ENCODE assay signal across 9 cellular contexts in genomic region chr22:32836286-32836859, GRCh38. TPM values are rescaled to one million over a fixed set of nuclear protein-coding genes. Genes with fewer than 3 reads are reported as not detected.
A peak's percentile ranks its signal among the peaks of the same experiment; 100 is the strongest.
DNase-seq lines count a peak whose midpoint lies in the region; ATAC-seq and TF ChIP-seq lines count a peak whose summit lies in the region.
"Had no signal": no experiment of that assay in that cellular context is flagged by ENCODE, and none has a peak within 500 bp of the region (broad histone marks: within the 10 kb centered on the region; RNA-seq: fewer than 3 reads in every experiment).

No MANE protein-coding gene starts in this region.

- H3K27me3 ChIP-seq in A673 (replicated peaks; ENCODE audit: insufficient read depth, low read depth, low read length, poor library complexity), result peaks cover 4% of the 10 kb centered on the region

- H3K9me3 ChIP-seq in A673 (ENCODE audit: low read depth, low read length, poor library complexity, severe bottlenecking), result no peaks in the 10 kb centered on the region

- TF ChIP-seq CTCF in A673 (conservative IDR thresholded peaks at IDR 0.05; ENCODE audit: low read depth, low read length) (peak; percentile 60), GM12872 (IDR thresholded peaks at IDR 0.05; ENCODE audit: insufficient read depth, low read depth, low read length) (peak; percentile 58; the same call in 2 of the 3 replicates)

- no TSS peak for BruUV-seq in A673 (replicated peaks; lab: Mats Ljungman, UMichigan)

- no peak overlapping the region for H3K4me3 ChIP-seq in A673 (ENCODE audit: low read depth, low read length, poor library complexity, severe bottlenecking)

- DNase-seq in A673 (ENCODE audit: low spot score), result peak; percentile 21
- peak; percentile 34 for DNase-seq in SK-N-DZ (ENCODE audit: low spot score)
- DNase-seq in kidney glomerular epithelial cell (lab: John Stamatoyannopoulos, UW), result peak; percentile 26
- DNase-seq in Ammon's horn (ENCODE audit: low spot score), result no peak
- no peak for DNase-seq in sciatic nerve (ENCODE audit: low spot score)
- no peak for DNase-seq in midbrain (lab: John Stamatoyannopoulos, UW)
- DNase-seq: naive B cell had no signal

- no peaks in the 10 kb centered on the region for H3K4me1 ChIP-seq in A673 (ENCODE audit: insufficient read depth, low read length, poor library complexity, severe bottlenecking)

- POLR2A ChIA-PET in A673 (lab: Charles Lee; ENCODE audit: low non-redundant PET), result no interaction called here

- no peaks in the 10 kb centered on the region for H3K36me3 ChIP-seq in A673 (ENCODE audit: insufficient read depth, low read length, poor library complexity, severe bottlenecking)

- ATAC-seq in GM18909 (IDR thresholded peaks at IDR 0.05; ENCODE audit: poor library complexity, unreplicated experiment) (no peak), sciatic nerve (no peak)

- intact Hi-C loops in A673 (cut with micrococcal nuclease; ENCODE audit: unreplicated experiment) (no loop called here), sciatic nerve (cut with DNase I) (no loop called here)

- CTCF ChIA-PET in A673 (lab: Charles Lee), result no interaction called here

- H3K27ac ChIP-seq in A673 (ENCODE audit: low read depth, low read length, poor library complexity, severe bottlenecking), result no peak overlapping the region

RNA-seq across cellular contexts. Expression of gene TIMP3, which starts 34.9 kb away (rescaled TPM):
- total RNA-seq in A673 (2021) (13.7 and 14.1 TPM in 2 replicates), sciatic nerve (560 TPM)
- not detected in 2 replicates for polyA plus RNA-seq in SK-N-DZ (2014; cell fraction: cytosol; rRNA removed)
- 0.09 TPM in 1 of 2 replicates, not detected in the other for polyA plus RNA-seq in SK-N-DZ (2014; cell fraction: nucleus; rRNA removed)

Comparison
In these comparisons a context has a peak if more than half of its experiments do, and no peak if none do; other contexts are left out.
1. DNase-seq: peak in A673 (single experiment), SK-N-DZ (single experiment) and kidney glomerular epithelial cell (single experiment); none in Ammon's horn (single experiment), sciatic nerve (single experiment) and midbrain (single experiment).
2. RNA of gene TIMP3, which starts 34.9 kb away (total RNA-seq): 560 TPM in sciatic nerve (single experiment); 13.7 to 14.1 TPM in A673; every median in the first group is over 10 times any median in the second.